19 cellular contexts compared by ENCODE assay signal in the genomic region with DNA sequence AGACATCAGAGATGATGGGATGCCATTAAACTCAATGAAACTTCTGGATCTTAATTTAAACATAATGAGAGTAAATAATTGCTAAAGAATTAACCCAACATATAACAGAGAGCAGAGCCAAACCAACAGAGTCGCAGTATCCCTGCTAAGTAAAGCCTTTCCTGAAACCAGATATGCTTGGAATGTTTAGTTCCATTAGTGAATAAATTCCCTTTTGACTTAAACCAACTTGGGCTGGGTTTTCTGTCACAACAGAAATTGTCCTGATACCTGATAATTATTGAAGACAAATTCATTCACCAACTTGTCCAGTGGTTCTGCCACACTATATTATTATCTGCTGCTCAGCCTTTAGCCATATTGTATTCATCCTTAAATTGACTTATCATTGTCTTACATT.
"Had no signal": no experiment of that assay in that cellular context is flagged by ENCODE, and none has a peak within 500 bp of the region (broad histone marks: within the 10 kb centered on the region; RNA-seq: fewer than 3 reads in every experiment).

No MANE protein-coding gene starts in this region.

- H3K79me2 ChIP-seq: parathyroid adenoma had no signal

- H2AFZ ChIP-seq: neural progenitor cell, parathyroid adenoma had no signal

- H3K4me1 ChIP-seq: lower lobe of right lung, parathyroid adenoma, suprapubic skin, transverse colon, upper lobe of right lung, uterus had no signal

- H3K4me2 ChIP-seq: neural progenitor cell had no signal

- ATAC-seq: effector memory CD8-positive, alpha-beta T cell; left ventricle myocardium superior; lower lobe of right lung; naive thymus-derived CD4-positive, alpha-beta T cell; right cardiac atrium; stimulated activated naive B cell treated with anti-CD40 and anti-IgM and Interleukin-4, amounts not matched to agents 10 μg/mL and 1 μg/mL and 100 μg/mL, for 72 hours; stimulated activated naive CD8-positive, alpha-beta T cell treated with anti-CD3 and anti-CD28 coated beads, Interleukin-15, amount 100 ng/mL, for 72 hours; upper lobe of right lung had no signal

- H3K9ac ChIP-seq: neural progenitor cell, parathyroid adenoma had no signal

- H3K27ac ChIP-seq: lower lobe of right lung, neural progenitor cell, parathyroid adenoma, sigmoid colon, skin epidermis, suprapubic skin, transverse colon, upper lobe of right lung, uterus had no signal

- H3K9me3 ChIP-seq: lower lobe of right lung, sigmoid colon, suprapubic skin, transverse colon, upper lobe of right lung, uterus had no signal

- H3K36me3 ChIP-seq: lower lobe of right lung, neural progenitor cell, sigmoid colon, suprapubic skin, transverse colon, upper lobe of right lung, uterus had no signal

- DNase-seq: cortex of kidney; effector memory CD8-positive, alpha-beta T cell; head of caudate nucleus; left ventricle myocardium superior; lower lobe of right lung; naive thymus-derived CD4-positive, alpha-beta T cell; right cardiac atrium; sigmoid colon; stimulated activated CD4-positive, alpha-beta T cell treated with anti-CD3 and anti-CD28 coated beads, Interleukin-15, amount 100 ng/mL, for 24 hours; stimulated activated CD4-positive, alpha-beta T cell treated with anti-CD3 and anti-CD28 coated beads, Interleukin-2, amount 100 ng/mL, for 48 hours; stimulated activated naive B cell treated with anti-CD40 and anti-IgM and Interleukin-4, amounts not matched to agents 10 μg/mL and 1 μg/mL and 100 μg/mL, for 72 hours; stimulated activated naive CD8-positive, alpha-beta T cell treated with anti-CD3 and anti-CD28 coated beads, Interleukin-15, amount 100 ng/mL, for 72 hours; transverse colon; upper lobe of right lung; uterus had no signal

- H3K4me3 ChIP-seq: lower lobe of right lung, neural progenitor cell, sigmoid colon, skin epidermis, suprapubic skin, transverse colon, upper lobe of right lung, uterus had no signal

- H3K27me3 ChIP-seq: neural progenitor cell, sigmoid colon, suprapubic skin, transverse colon, upper lobe of right lung, uterus had no signal
